In genomic region chr4:53783208-53783859, GRCh38 we compare ENCODE assay signal across 26 cellular contexts.
DNase-seq lines count a peak whose midpoint lies in the region; ATAC-seq, FAIRE-seq and TF ChIP-seq lines count a peak whose summit lies in the region.
"Had no signal": no experiment of that assay in that cellular context is flagged by ENCODE, and none has a peak within 500 bp of the region (broad histone marks: within the 10 kb centered on the region; RNA-seq: fewer than 3 reads in every experiment).

No MANE protein-coding gene starts in this region.

- H3K9ac ChIP-seq in PC-3 (ENCODE audit: low read length) = peak overlapping the region; percentile 92; the same call in 1 of the 2 replicates
- H3K9ac ChIP-seq: BLaER1 had no signal

- no peak for TF ChIP-seq RAD21 in A549 (conservative IDR thresholded peaks at IDR 0.05 in 1 of 2, IDR thresholded peaks at IDR 0.05 in 1 of 2)

- 42% methylated on average over 1 of the region's 1 CpG for WGBS in A549 (ENCODE audit: missing lambda C conversion rate)
- 95% methylated on average over 1 of the region's 1 CpG for WGBS in esophagus muscularis mucosa

- ATAC-seq in A549 (no peak), PC-3 (no peak), HG02678 (IDR thresholded peaks at IDR 0.05; ENCODE audit: unreplicated experiment) (no peak)
- ATAC-seq: GM12878 had no signal

- H3K27ac ChIP-seq in A549 (peak overlapping the region; percentile 24 to 40; a peak in 3 of 6 replicates), PC-3 (ENCODE audit: low read length) (peak overlapping the region; percentile 97), esophagus muscularis mucosa (replicated peaks in 1 of 4) (no peak overlapping the region), Peyer's patch (no peak overlapping the region)
- H3K27ac ChIP-seq: 22Rv1, BLaER1 had no signal

- CTCF ChIA-PET in A549 (lab: Yijun Ruan, JAX) (no interaction called here), PC-3 (lab: Charles Lee) (interaction anchor here (0.7 kb wide), 1 partner anchor 525 kb away, joined by 9 read pairs; no protein-coding TSS in a partner anchor)

- no peaks in the 10 kb centered on the region for H3K36me3 ChIP-seq in PC-3 (ENCODE audit: low read depth, low read length)
- H3K36me3 ChIP-seq in esophagus muscularis mucosa = no peaks in the 10 kb centered on the region
- no peaks in the 10 kb centered on the region for H3K36me3 ChIP-seq in Peyer's patch
- H3K36me3 ChIP-seq: BE2C, BLaER1 had no signal

- no peaks in the 10 kb centered on the region for H3K9me2 ChIP-seq in PC-3 (replicated peaks; ENCODE audit: low read length)

- TF ChIP-seq CTCF in A549 (IDR thresholded peaks at IDR 0.05) (no peak), PC-3 (conservative IDR thresholded peaks at IDR 0.05; ENCODE audit: low read depth, low read length) (no peak), esophagus muscularis mucosa (IDR thresholded peaks at IDR 0.05) (no peak), fibroblast of the aortic adventitia (IDR thresholded peaks at IDR 0.05; ENCODE audit: insufficient read depth, low read length) (no peak), Peyer's patch (IDR thresholded peaks at IDR 0.05) (no peak)

- H3K27me3 ChIP-seq in PC-3 (ENCODE audit: low read length) (no peaks in the 10 kb centered on the region), esophagus muscularis mucosa (no peaks in the 10 kb centered on the region), Peyer's patch (no peaks in the 10 kb centered on the region)
- H3K27me3 ChIP-seq: BE2C, BLaER1 had no signal

- no TSS peak for BruUV-seq in PC-3 (replicated peaks; lab: Mats Ljungman, UMichigan)

- FAIRE-seq in A549 (lab: Jason Lieb, UNC) = no peak
- FAIRE-seq: GM12878, GM12892, GM19239 had no signal

- H3K9me3 ChIP-seq in A549 (no peaks in the 10 kb centered on the region), PC-3 (ENCODE audit: low read length) (no peaks in the 10 kb centered on the region), esophagus muscularis mucosa (no peaks in the 10 kb centered on the region), Peyer's patch (no peaks in the 10 kb centered on the region)
- H3K9me3 ChIP-seq: BE2C, BLaER1 had no signal

- DNase-seq in A549 (ENCODE audit: low read depth in 1 of 2, low spot score in 1 of 2) (no peak), PC-3 (no peak), esophagus muscularis mucosa (ENCODE audit: extremely low spot score) (peak; percentile 19), fibroblast of the aortic adventitia (ENCODE audit: low read depth) (peak; percentile 27), NCI-H446 treated with DMSO at 0.1 percent for 48 hours (lab: John Stamatoyannopoulos, UW) (no peak), Peyer's patch (no peak)
- DNase-seq: ACHN; BE2C; C1 segment of cervical spinal cord; CD4-positive, alpha-beta memory T cell; CD4-positive, CD25-positive, alpha-beta regulatory T cell; CD8-positive, alpha-beta memory T cell; COR-L47; DMS 273 treated with DMSO at 0.1 percent for 48 hours; DMS153; DMS53; DMS79; DND-41; EL; GDM1 had no signal

- no peak overlapping the region for H2AFZ ChIP-seq in PC-3 (ENCODE audit: low read length)

- no peaks in the 10 kb centered on the region for H4K20me1 ChIP-seq in PC-3 (ENCODE audit: low read length)
- H4K20me1 ChIP-seq: BLaER1 had no signal

- peaks cover 32% of the 10 kb centered on the region for H3K4me1 ChIP-seq in A549
- peaks cover 39% of the 10 kb centered on the region for H3K4me1 ChIP-seq in PC-3 (ENCODE audit: insufficient read depth, low read length)
- H3K4me1 ChIP-seq in esophagus muscularis mucosa = peaks cover 0 to 26% (median 14%) of the 10 kb centered on the region in 4 donors
- H3K4me1 ChIP-seq in Peyer's patch = no peaks in the 10 kb centered on the region
- H3K4me1 ChIP-seq: BE2C, BLaER1 had no signal

- peaks cover 18% of the 10 kb centered on the region for H3F3A ChIP-seq in PC-3 (ENCODE audit: low read length, unreplicated experiment)

- no peak overlapping the region for H3K4me2 ChIP-seq in A549
- 0 out of 2 replicates have a peak overlapping the region, but pooled peaks have one; percentile 77 for H3K4me2 ChIP-seq in PC-3 (ENCODE audit: low read length)
- H3K4me2 ChIP-seq: BLaER1 had no signal

- TF ChIP-seq POLR2A in A549 (IDR thresholded peaks at IDR 0.05; ENCODE audit: low read length) (no peak), esophagus muscularis mucosa (IDR thresholded peaks at IDR 0.05; ENCODE audit: low read depth) (no peak), Peyer's patch (IDR thresholded peaks at IDR 0.05) (no peak)

- TF ChIP-seq EP300 in A549 (IDR thresholded peaks at IDR 0.05) = no peak
- no peak for TF ChIP-seq EP300 in esophagus muscularis mucosa (IDR thresholded peaks at IDR 0.05)

- intact Hi-C loops in PC-3 (cut with micrococcal nuclease) = loop anchor here (5.0 to 10.0 kb wide), 2 partner anchors 131 to 309 kb away; no protein-coding TSS in a partner anchor
- intact Hi-C loops in esophagus muscularis mucosa (cut with DNase I) = no loop called here

- H3K4me3 ChIP-seq in A549 = no peak overlapping the region
- H3K4me3 ChIP-seq in PC-3 (ENCODE audit: low read length) = no peak overlapping the region
- no peak overlapping the region for H3K4me3 ChIP-seq in esophagus muscularis mucosa
- H3K4me3 ChIP-seq in fibroblast of the aortic adventitia (ENCODE audit: low read depth, low read length) = no peak overlapping the region
- H3K4me3 ChIP-seq in Peyer's patch = no peak overlapping the region
- H3K4me3 ChIP-seq: BLaER1, GM12878 had no signal

- no peaks in the 10 kb centered on the region for H3K79me2 ChIP-seq in PC-3 (ENCODE audit: low read length)

- POLR2A ChIA-PET in A549 (lab: Yijun Ruan, JAX) (no interaction called here), PC-3 (lab: Charles Lee; ENCODE audit: unreplicated experiment) (no interaction called here)

TF ChIP-seq in A549, 52 proteins besides CTCF, POLR2A, EP300 and RAD21:
- TF ChIP-seq POLR2AphosphoS2 (conservative IDR thresholded peaks at IDR 0.05; ENCODE audit: low read length) = no peak
- no peak for TF ChIP-seq NPAS2 (CRISPR knock-in tag; IDR thresholded peaks at IDR 0.05; ENCODE audit: borderline replicate concordance)
- TF ChIP-seq JUN (IDR thresholded peaks at IDR 0.05) = no peak
- TF ChIP-seq CEBPB (IDR thresholded peaks at IDR 0.05) = no peak
- no peak for TF ChIP-seq RCOR1 (IDR thresholded peaks at IDR 0.05; ENCODE audit: low read depth, low read length)
- no peak for TF ChIP-seq NFE2L2 (conservative IDR thresholded peaks at IDR 0.05; ENCODE audit: low read length)
- no peak for TF ChIP-seq MAFK (IDR thresholded peaks at IDR 0.05; ENCODE audit: partially characterized antibody)
- TF ChIP-seq CHD2 (IDR thresholded peaks at IDR 0.05; ENCODE audit: low read length, partially characterized antibody) = no peak
- no peak for TF ChIP-seq HMGXB4 (CRISPR knock-in tag; IDR thresholded peaks at IDR 0.05; ENCODE audit: borderline replicate concordance)
- TF ChIP-seq HOXB5 (CRISPR knock-in tag; IDR thresholded peaks at IDR 0.05) = no peak
- TF ChIP-seq ELK1 (IDR thresholded peaks at IDR 0.05; ENCODE audit: low read depth, low read length) = no peak
- no peak for TF ChIP-seq ZNF302 (CRISPR knock-in tag; IDR thresholded peaks at IDR 0.05)
- no peak for TF ChIP-seq GATA3 (IDR thresholded peaks at IDR 0.05; ENCODE audit: borderline replicate concordance)
- no peak for TF ChIP-seq PHF8 (IDR thresholded peaks at IDR 0.05; ENCODE audit: borderline replicate concordance, low read depth)
TF ChIP-seq in A549: peak in this region for 0.

Comparison
In these comparisons a context has a peak if more than half of its experiments do, and no peak if none do; other contexts are left out.
1. DNase-seq: peak in esophagus muscularis mucosa (single experiment) and fibroblast of the aortic adventitia (single experiment); none in A549 (0 of 2), PC-3 (single experiment), NCI-H446 treated with DMSO at 0.1 percent for 48 hours (single experiment) and Peyer's patch (0 of 3).
2. H3K27ac ChIP-seq: peak in A549 (2 of 2) and PC-3 (single experiment); none in esophagus muscularis mucosa (0 of 4) and Peyer's patch (0 of 4).